In the genomic region with DNA sequence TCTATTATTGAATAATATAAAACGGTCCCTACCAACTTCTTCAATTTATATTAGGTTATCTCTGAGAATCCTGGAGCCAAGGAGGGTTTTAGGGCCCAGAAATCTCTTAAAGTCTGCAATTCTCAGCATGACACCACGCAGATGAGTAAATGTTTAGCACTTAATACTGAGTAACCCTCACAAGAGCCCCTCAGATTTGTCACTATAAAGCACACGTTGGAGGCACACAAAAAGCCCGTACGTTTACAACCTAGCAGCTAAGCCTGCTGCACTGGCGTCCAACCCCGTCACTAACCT, we compare ENCODE assay signal across 8 cellular contexts. TPM values are rescaled to one million over a fixed set of nuclear protein-coding genes. Genes with fewer than 3 reads are reported as not detected.
DNase-seq lines count a peak whose midpoint lies in the region; ATAC-seq and TF ChIP-seq lines count a peak whose summit lies in the region.

No MANE protein-coding gene starts in this region.

- peaks cover 2% of the 10 kb centered on the region for H3K36me3 ChIP-seq in CD8-positive, alpha-beta memory T cell (ENCODE audit: insufficient read depth, low read length)

- ATAC-seq in natural killer cell treated with Interleukin-12 subunit alpha and Interleukin-12 subunit beta and Interleukin-15 and Interleukin-18, amount 100 ng/mL, for 72 hours: peak in 1 of 2 donors; percentile 14
- ATAC-seq in GM18517 (IDR thresholded peaks at IDR 0.05; ENCODE audit: unreplicated experiment): no peak
- ATAC-seq in GM21576 (IDR thresholded peaks at IDR 0.05; ENCODE audit: unreplicated experiment): no peak

- peak overlapping the region; percentile 98 for H3K27ac ChIP-seq in CD8-positive, alpha-beta memory T cell (ENCODE audit: low read depth, low read length)

- DNase-seq in CD8-positive, alpha-beta memory T cell: no peak
- no peak for DNase-seq in NB4 (ENCODE audit: low read depth)
- DNase-seq in effector CD4-positive, alpha-beta T cell: peak; percentile 65
- no peak for DNase-seq in natural killer cell treated with Interleukin-12 subunit alpha and Interleukin-12 subunit beta and Interleukin-15 and Interleukin-18, amount 100 ng/mL, for 72 hours (ENCODE audit: low spot score)
- no peak for DNase-seq in NAMALWA (ENCODE audit: low spot score)
- DNase-seq in SHP77 (lab: John Stamatoyannopoulos, UW): no peak

- TF ChIP-seq POLR2A in NB4 (IDR thresholded peaks at IDR 0.05; ENCODE audit: extremely low read depth, insufficient read length): no peak

- no peaks in the 10 kb centered on the region for H3K9me3 Mint-ChIP-seq in CD8-positive, alpha-beta memory T cell
- no peaks in the 10 kb centered on the region for H3K9me3 Mint-ChIP-seq in natural killer cell treated with Interleukin-12 subunit alpha and Interleukin-12 subunit beta and Interleukin-15 and Interleukin-18, amount 100 ng/mL, for 72 hours

- peak overlapping the region; percentile 94 to 100 (median 99) for H3K27ac Mint-ChIP-seq in CD8-positive, alpha-beta memory T cell
- H3K27ac Mint-ChIP-seq in natural killer cell treated with Interleukin-12 subunit alpha and Interleukin-12 subunit beta and Interleukin-15 and Interleukin-18, amount 100 ng/mL, for 72 hours: peak overlapping the region; percentile 95 to 99

- no peaks in the 10 kb centered on the region for H3K27me3 Mint-ChIP-seq in CD8-positive, alpha-beta memory T cell
- H3K27me3 Mint-ChIP-seq in natural killer cell treated with Interleukin-12 subunit alpha and Interleukin-12 subunit beta and Interleukin-15 and Interleukin-18, amount 100 ng/mL, for 72 hours: no peaks in the 10 kb centered on the region

- H3K4me1 Mint-ChIP-seq in CD8-positive, alpha-beta memory T cell: peaks cover 57 to 61% (median 60%) of the 10 kb centered on the region in 3 donors
- peaks cover 54 to 62% of the 10 kb centered on the region in 2 donors for H3K4me1 Mint-ChIP-seq in natural killer cell treated with Interleukin-12 subunit alpha and Interleukin-12 subunit beta and Interleukin-15 and Interleukin-18, amount 100 ng/mL, for 72 hours (ENCODE audit: low read depth in 2 of 2)

- POLR2A ChIA-PET in CD8-positive, alpha-beta memory T cell (lab: Charles Lee): interaction anchor here (0.8 to 2.8 kb wide), 9 partner anchors 15 to 291 kb away, joined by 3 to 57 read pairs (median 8); a partner anchor contains a TSS

- H3K4me1 ChIP-seq in CD8-positive, alpha-beta memory T cell (ENCODE audit: insufficient read depth, low read length): peaks cover 53% of the 10 kb centered on the region

- H3K4me3 Mint-ChIP-seq in CD8-positive, alpha-beta memory T cell: peak overlapping the region; percentile 86 to 98 (median 96)
- peak overlapping the region; percentile 84 for H3K4me3 Mint-ChIP-seq in natural killer cell treated with Interleukin-12 subunit alpha and Interleukin-12 subunit beta and Interleukin-15 and Interleukin-18, amount 100 ng/mL, for 72 hours

- peak overlapping the region; percentile 95 for H3K4me3 ChIP-seq in CD8-positive, alpha-beta memory T cell (ENCODE audit: low read length)
- H3K4me3 ChIP-seq in NB4 (ENCODE audit: low read depth, low read length): peak overlapping the region; percentile 99

- CTCF ChIA-PET in CD8-positive, alpha-beta memory T cell (lab: Charles Lee): interaction anchor here (0.6 to 2.1 kb wide), 7 partner anchors 42 to 222 kb away, joined by 3 to 8 read pairs (median 4); a partner anchor contains a TSS

- no peaks in the 10 kb centered on the region for H3K27me3 ChIP-seq in CD8-positive, alpha-beta memory T cell (ENCODE audit: insufficient read depth, low read length, poor library complexity, severe bottlenecking)

- H3K36me3 Mint-ChIP-seq in CD8-positive, alpha-beta memory T cell: peaks cover 0 to 23% (median 3%) of the 10 kb centered on the region in 3 donors
- H3K36me3 Mint-ChIP-seq in natural killer cell treated with Interleukin-12 subunit alpha and Interleukin-12 subunit beta and Interleukin-15 and Interleukin-18, amount 100 ng/mL, for 72 hours: no peaks in the 10 kb centered on the region

- no peak for TF ChIP-seq CTCF in NB4 (IDR thresholded peaks at IDR 0.05; ENCODE audit: low read depth, low read length)

- H3K9me3 ChIP-seq in CD8-positive, alpha-beta memory T cell (ENCODE audit: low read length): no peaks in the 10 kb centered on the region

RNA-seq across cellular contexts. Expression of a gene that starts 1.2 kb away (rescaled TPM):
- total RNA-seq in CD8-positive, alpha-beta memory T cell: 100 to 1,000 TPM; 295 to 305 TPM
- 378 TPM for polyA plus RNA-seq in CD8-positive, alpha-beta memory T cell
- total RNA-seq in natural killer cell treated with Interleukin-12 subunit alpha and Interleukin-12 subunit beta and Interleukin-15 and Interleukin-18, amount 100 ng/mL, for 72 hours: 100 to 1,000 TPM; 266 to 324 TPM

RNA-seq across cellular contexts. Expression of a gene that starts 1.2 kb away (rescaled TPM):
- 100 to 1,000 TPM; 103 to 110 TPM for total RNA-seq in CD8-positive, alpha-beta memory T cell
- 46.1 TPM for polyA plus RNA-seq in CD8-positive, alpha-beta memory T cell
- 100 to 1,000 TPM; 125 to 143 TPM for total RNA-seq in natural killer cell treated with Interleukin-12 subunit alpha and Interleukin-12 subunit beta and Interleukin-15 and Interleukin-18, amount 100 ng/mL, for 72 hours

RNA-seq across cellular contexts. Expression of a gene that starts 35.7 kb away (rescaled TPM):
- 10 to 100 TPM; 36.4 to 37.7 TPM for total RNA-seq in CD8-positive, alpha-beta memory T cell
- 18.8 TPM for polyA plus RNA-seq in CD8-positive, alpha-beta memory T cell
- 10 to 100 TPM; 27.0 to 37.4 TPM for total RNA-seq in natural killer cell treated with Interleukin-12 subunit alpha and Interleukin-12 subunit beta and Interleukin-15 and Interleukin-18, amount 100 ng/mL, for 72 hours

RNA-seq across cellular contexts. Expression of a gene that starts 35.7 kb away (rescaled TPM):
- 100 to 1,000 TPM; 108 to 117 TPM for total RNA-seq in CD8-positive, alpha-beta memory T cell
- 358 TPM for polyA plus RNA-seq in CD8-positive, alpha-beta memory T cell
- 100 to 1,000 TPM in 1 of 2 donors, 10 to 100 TPM in 1; 71.0 to 101 TPM for total RNA-seq in natural killer cell treated with Interleukin-12 subunit alpha and Interleukin-12 subunit beta and Interleukin-15 and Interleukin-18, amount 100 ng/mL, for 72 hours

RNA-seq across cellular contexts. Expression of a gene that starts 47.8 kb away (rescaled TPM):
- 1 to 10 TPM; 2.1 TPM for total RNA-seq in CD8-positive, alpha-beta memory T cell
- polyA plus RNA-seq in CD8-positive, alpha-beta memory T cell: 1.1 TPM
- 1 to 10 TPM; 5.9 to 6.3 TPM for total RNA-seq in natural killer cell treated with Interleukin-12 subunit alpha and Interleukin-12 subunit beta and Interleukin-15 and Interleukin-18, amount 100 ng/mL, for 72 hours
